Comparison of ENCODE assay signal across 8 cellular contexts in genomic region chr6:79466222-79466834, GRCh38.
A peak's percentile ranks its signal among the peaks of the same experiment; 100 is the strongest.
DNase-seq lines count a peak whose midpoint lies in the region; ATAC-seq, FAIRE-seq and TF ChIP-seq lines count a peak whose summit lies in the region.

No MANE protein-coding gene starts in this region.

- H3K27ac ChIP-seq in AG04450 (ENCODE audit: low read depth, low read length) (no peak overlapping the region), endothelial cell of umbilical vein (ENCODE audit: insufficient read depth, low read depth, low read length) (no peak overlapping the region), prostate gland (no peak overlapping the region)

- TF ChIP-seq POLR2A in endothelial cell of umbilical vein (IDR thresholded peaks at IDR 0.05; ENCODE audit: low read depth, low read length), result no peak
- TF ChIP-seq POLR2A in prostate gland (IDR thresholded peaks at IDR 0.05), result no peak

- dilution Hi-C loops in endothelial cell of umbilical vein (cut with MboI; ENCODE audit: extremely low pct_ligation_motif_present, low sequenced_read_pairs), result no loop called here

- no peak overlapping the region for H3K9ac ChIP-seq in endothelial cell of umbilical vein (replicated peaks; ENCODE audit: extremely low read depth, insufficient read depth, low read length)

- peak; percentile 57 for TF ChIP-seq CTCF in AG04450 (IDR thresholded peaks at IDR 0.05; ENCODE audit: low read depth, low read length)
- TF ChIP-seq CTCF in endothelial cell of umbilical vein (IDR thresholded peaks at IDR 0.05; ENCODE audit: extremely low read depth in 1 of 2, insufficient read depth in 1 of 2, low read depth in 1 of 2, low read length in 2 of 2), result peak; percentile 27 to 33
- peak in 3 of 4 experiments; percentile 27 to 42 (median 31) for TF ChIP-seq CTCF in prostate gland (IDR thresholded peaks at IDR 0.05)

- H4K20me1 ChIP-seq in endothelial cell of umbilical vein (replicated peaks; ENCODE audit: control insufficient read depth, extremely low read depth, insufficient read depth, low read length), result no peaks in the 10 kb centered on the region

- H3K27me3 ChIP-seq in AG04450 (ENCODE audit: control insufficient read depth, insufficient read depth, low read length), result no peaks in the 10 kb centered on the region
- H3K27me3 ChIP-seq in endothelial cell of umbilical vein (ENCODE audit: control insufficient read depth in 2 of 2, insufficient read depth in 2 of 2, low read length in 2 of 2), result no peaks in the 10 kb centered on the region
- H3K27me3 ChIP-seq in prostate gland (replicated peaks; ENCODE audit: insufficient read depth), result no peaks in the 10 kb centered on the region

- intact Hi-C loops in endothelial cell of umbilical vein (cut with micrococcal nuclease), result loop anchor here (1.0 to 10.0 kb wide), 6 partner anchors 89 to 2002 kb away; partner anchors contain the start of genes HMGN3, HTR1B and PHIP
- intact Hi-C loops in prostate gland (cut with DNase I), result no loop called here

- peaks cover 7% of the 10 kb centered on the region for H3K4me1 ChIP-seq in endothelial cell of umbilical vein (ENCODE audit: control insufficient read depth, extremely low read depth, insufficient read depth, low read length)
- H3K4me1 ChIP-seq in prostate gland (replicated peaks), result no peaks in the 10 kb centered on the region

- no peaks in the 10 kb centered on the region for H3K36me3 ChIP-seq in endothelial cell of umbilical vein (ENCODE audit: control insufficient read depth in 2 of 2, extremely low read depth in 1 of 2, insufficient read depth in 2 of 2, low read length in 2 of 2)
- H3K36me3 ChIP-seq in prostate gland, result no peaks in the 10 kb centered on the region

- no peak overlapping the region for H3K4me2 ChIP-seq in endothelial cell of umbilical vein (ENCODE audit: insufficient read depth, low read length)

- H3K4me3 ChIP-seq in AG04450 (ENCODE audit: low read depth, low read length) (no peak overlapping the region), endothelial cell of umbilical vein (replicated peaks in 1 of 3; ENCODE audit: insufficient read depth in 1 of 3, low read depth in 1 of 3, low read length in 3 of 3) (no peak overlapping the region), prostate gland (no peak overlapping the region)

- H2AFZ ChIP-seq in endothelial cell of umbilical vein (ENCODE audit: low read depth, low read length), result no peak overlapping the region

- DNase-seq in AG04450 (ENCODE audit: low read depth, low spot score), result no peak
- peak; percentile 13 for DNase-seq in NCI-H446 treated with DMSO at 0.1 percent for 48 hours (lab: John Stamatoyannopoulos, UW)
- DNase-seq in endothelial cell of umbilical vein (ENCODE audit: low read depth, low spot score), result peak; percentile 59
- DNase-seq in prostate gland (ENCODE audit: low spot score), result no peak
- DNase-seq in stimulated activated CD4-positive, alpha-beta T cell treated with anti-CD3 and anti-CD28 coated beads, Interleukin-2, amount 100 ng/mL, for 48 hours, result no peak
- no peak for DNase-seq in NCI-H128 (lab: John Stamatoyannopoulos, UW; ENCODE audit: unreplicated experiment)

- peak; percentile 49 for ATAC-seq in GM18868 (IDR thresholded peaks at IDR 0.05; ENCODE audit: unreplicated experiment)
- no peak for ATAC-seq in GM18511 (IDR thresholded peaks at IDR 0.05; ENCODE audit: unreplicated experiment)

- POLR2A ChIA-PET in AG04450 (lab: Yijun Ruan, JAX), result no interaction called here
- POLR2A ChIA-PET in endothelial cell of umbilical vein (lab: Charles Lee), result no interaction called here

- BruUV-seq in endothelial cell of umbilical vein (replicated peaks; lab: Mats Ljungman, UMichigan), result no TSS peak

- peak; percentile 90 for FAIRE-seq in endothelial cell of umbilical vein (lab: Jason Lieb, UNC)

- WGBS in prostate gland, result 36% methylated on average over 6 of the region's 6 CpGs

- H3K79me2 ChIP-seq in endothelial cell of umbilical vein (ENCODE audit: control insufficient read depth, insufficient read depth, low read length), result no peaks in the 10 kb centered on the region

- H3K9me3 ChIP-seq in AG04450 (ENCODE audit: control insufficient read depth, insufficient read depth, low read length), result no peaks in the 10 kb centered on the region
- no peaks in the 10 kb centered on the region for H3K9me3 ChIP-seq in endothelial cell of umbilical vein (replicated peaks; ENCODE audit: control insufficient read depth, insufficient read depth, low read length)
- H3K9me3 ChIP-seq in prostate gland, result no peaks in the 10 kb centered on the region

- CTCF ChIA-PET in AG04450 (lab: Charles Lee), result interaction anchor here (0.7 to 1.2 kb wide), 4 partner anchors 11 to 44 kb away, joined by 3 to 4 read pairs (median 3); no protein-coding TSS in a partner anchor
- CTCF ChIA-PET in endothelial cell of umbilical vein (lab: Charles Lee), result interaction anchor here (0.8 to 2.3 kb wide), 11 partner anchors 93 to 656 kb away, joined by 3 to 11 read pairs (median 4); no protein-coding TSS in a partner anchor

- H3K9me1 ChIP-seq in endothelial cell of umbilical vein (replicated peaks; ENCODE audit: control insufficient read depth, extremely low read depth, insufficient read depth, low read length), result no peaks in the 10 kb centered on the region

TF ChIP-seq in endothelial cell of umbilical vein, 7 proteins besides CTCF, POLR2A, EP300 and RAD21:
- no peak for TF ChIP-seq FOS (IDR thresholded peaks at IDR 0.05; ENCODE audit: borderline replicate concordance, insufficient read depth, low read length)
- no peak for TF ChIP-seq JUN (IDR thresholded peaks at IDR 0.05; ENCODE audit: borderline replicate concordance, insufficient read depth, insufficient read length, low read depth)
- TF ChIP-seq POLR2AphosphoS5 (IDR thresholded peaks at IDR 0.05; ENCODE audit: insufficient read depth, low read depth, low read length), result no peak
- no peak for TF ChIP-seq MAX (IDR thresholded peaks at IDR 0.05; ENCODE audit: insufficient read depth, insufficient read length)
- no peak for TF ChIP-seq MYC (IDR thresholded peaks at IDR 0.05; ENCODE audit: low read depth, low read length)
- no peak for TF ChIP-seq EZH2 (IDR thresholded peaks at IDR 0.05; ENCODE audit: borderline replicate concordance, low read depth, low read length, severe bottlenecking)
- TF ChIP-seq GATA2 (IDR thresholded peaks at IDR 0.05; ENCODE audit: insufficient read depth, insufficient read length, low read depth, low read length), result no peak

Comparison
In these comparisons a context has a peak if more than half of its experiments do, and no peak if none do; other contexts are left out.
1. DNase-seq: peak in NCI-H446 treated with DMSO at 0.1 percent for 48 hours (single experiment) and endothelial cell of umbilical vein (single experiment); none in AG04450 (single experiment), prostate gland (single experiment), stimulated activated CD4-positive, alpha-beta T cell treated with anti-CD3 and anti-CD28 coated beads, Interleukin-2, amount 100 ng/mL, for 48 hours (0 of 2) and NCI-H128 (single experiment).
2. Peak in every context shown above with its lines, with median percentiles within 50 percentile points of each other: CTCF ChIP-seq.